ENCODE assay signal across 32 cellular contexts in genomic region chr18:13442451-13442850, GRCh38.
"Had no signal": no experiment of that assay in that cellular context is flagged by ENCODE, and none has a peak within 500 bp of the region (broad histone marks: within the 10 kb centered on the region; RNA-seq: fewer than 3 reads in every experiment).

No MANE protein-coding gene starts in this region.

- DNase-seq: activated CD4-positive, alpha-beta memory T cell treated with anti-CD3 and anti-CD28 coated beads for 36 hours; activated CD4-positive, alpha-beta T cell treated with anti-CD3 and anti-CD28 coated beads, Interleukin-2, amount 10 ng/mL, durations not matched to agents 24 days and 14 days; activated CD4-positive, CD25-positive, alpha-beta regulatory T cell treated with anti-CD3 and anti-CD28 coated beads, Interleukin-2, amount 50 U/mL, for 72 hours; activated CD8-positive, alpha-beta memory T cell treated with anti-CD3 and anti-CD28 coated beads, Interleukin-2, amount 50 U/mL, for 4 hours; activated naive CD4-positive, alpha-beta T cell; activated T-cell treated with anti-CD3 and anti-CD28 coated beads, Interleukin-2, amount 50 U/mL, for 72 hours; central memory CD4-positive, alpha-beta T cell; endodermal cell; foreskin keratinocyte; heart right ventricle; left ventricle myocardium inferior; mesendoderm; mucosa of descending colon; nephron progenitor cell; ovary; retina; stimulated activated CD4-positive, alpha-beta T cell treated with anti-CD3 and anti-CD28 coated beads, Interleukin-1b, Interleukin-23, amount 100 ng/mL, for 48 hours; stimulated activated CD4-positive, alpha-beta T cell treated with anti-CD3 and anti-CD28 coated beads, Interleukin-4, amount 100 ng/mL, for 4 hours; stimulated activated CD8-positive, alpha-beta memory T cell treated with anti-CD3 and anti-CD28 coated beads, Interleukin-4, amount 100 ng/mL, for 48 hours; stimulated activated naive CD8-positive, alpha-beta T cell treated with anti-CD3 and anti-CD28 coated beads, Interleukin-15, amount 100 ng/mL, for 72 hours; T-helper 9 cell; thyroid gland; upper lobe of left lung had no signal

- H3K27me3 ChIP-seq: breast epithelium, foreskin keratinocyte, heart right ventricle, ovary, thyroid gland, upper lobe of left lung had no signal

- H3K9me3 ChIP-seq: breast epithelium, heart right ventricle, left ventricle myocardium inferior, mucosa of descending colon, ovary, prostate gland, thyroid gland, upper lobe of left lung had no signal

- H3K9me3 Mint-ChIP-seq: activated CD4-positive, alpha-beta memory T cell treated with anti-CD3 and anti-CD28 coated beads for 36 hours; activated CD4-positive, alpha-beta T cell treated with anti-CD3 and anti-CD28 coated beads, Interleukin-2, amount 10 ng/mL, durations not matched to agents 24 days and 14 days; activated naive CD4-positive, alpha-beta T cell treated with anti-CD3 and anti-CD28 coated beads, Interleukin-2, amount 50 U/mL, for 72 hours; activated T-cell treated with anti-CD3 and anti-CD28 coated beads, Interleukin-2, amount 50 U/mL, for 72 hours; dendritic cell treated with granulocyte-macrophage colony-stimulating factor and Interleukin-4, amounts not matched to agents 40 ng/mL and 50 ng/mL, for 4 days; endodermal cell; nephron progenitor cell; stimulated activated memory B cell treated with anti-CD40 and anti-IgM and Interleukin-4, amounts not matched to agents 10 μg/mL and 1 μg/mL and 100 μg/mL, for 72 hours; stimulated activated naive CD8-positive, alpha-beta T cell treated with anti-CD3 and anti-CD28 coated beads, Interleukin-15, amount 100 ng/mL, for 72 hours had no signal

- H3K27ac Mint-ChIP-seq: activated CD4-positive, alpha-beta memory T cell treated with anti-CD3 and anti-CD28 coated beads for 36 hours; activated CD4-positive, alpha-beta T cell treated with anti-CD3 and anti-CD28 coated beads, Interleukin-2, amount 10 ng/mL, durations not matched to agents 24 days and 14 days; activated naive CD4-positive, alpha-beta T cell treated with anti-CD3 and anti-CD28 coated beads, Interleukin-2, amount 50 U/mL, for 72 hours; activated T-cell treated with anti-CD3 and anti-CD28 coated beads, Interleukin-2, amount 50 U/mL, for 72 hours; dendritic cell treated with granulocyte-macrophage colony-stimulating factor and Interleukin-4, amounts not matched to agents 40 ng/mL and 50 ng/mL, for 4 days; endodermal cell; stimulated activated memory B cell treated with anti-CD40 and anti-IgM and Interleukin-4, amounts not matched to agents 10 μg/mL and 1 μg/mL and 100 μg/mL, for 72 hours; stimulated activated naive CD8-positive, alpha-beta T cell treated with anti-CD3 and anti-CD28 coated beads, Interleukin-15, amount 100 ng/mL, for 72 hours had no signal

- H3K36me3 Mint-ChIP-seq: activated CD4-positive, alpha-beta memory T cell treated with anti-CD3 and anti-CD28 coated beads for 36 hours; stimulated activated memory B cell treated with anti-CD40 and anti-IgM and Interleukin-4, amounts not matched to agents 10 μg/mL and 1 μg/mL and 100 μg/mL, for 72 hours had no signal

- H3K4me3 Mint-ChIP-seq: activated CD4-positive, alpha-beta memory T cell treated with anti-CD3 and anti-CD28 coated beads for 36 hours; activated CD4-positive, alpha-beta T cell treated with anti-CD3 and anti-CD28 coated beads, Interleukin-2, amount 10 ng/mL, durations not matched to agents 24 days and 14 days; activated T-cell treated with anti-CD3 and anti-CD28 coated beads, Interleukin-2, amount 50 U/mL, for 72 hours; dendritic cell treated with granulocyte-macrophage colony-stimulating factor and Interleukin-4, amounts not matched to agents 40 ng/mL and 50 ng/mL, for 4 days; endodermal cell; nephron progenitor cell; stimulated activated memory B cell treated with anti-CD40 and anti-IgM and Interleukin-4, amounts not matched to agents 10 μg/mL and 1 μg/mL and 100 μg/mL, for 72 hours; stimulated activated naive CD8-positive, alpha-beta T cell treated with anti-CD3 and anti-CD28 coated beads, Interleukin-15, amount 100 ng/mL, for 72 hours had no signal

- H3K4me3 ChIP-seq: breast epithelium, heart right ventricle, left ventricle myocardium inferior, lung, mucosa of descending colon, ovary, prostate gland, smooth muscle cell, thyroid gland, upper lobe of left lung had no signal

- H3K36me3 ChIP-seq: breast epithelium, heart right ventricle, ovary, prostate gland, thyroid gland, upper lobe of left lung had no signal

- H3K4me1 ChIP-seq: foreskin keratinocyte, prostate gland had no signal

- H3K27me3 Mint-ChIP-seq: activated CD4-positive, alpha-beta memory T cell treated with anti-CD3 and anti-CD28 coated beads for 36 hours; activated CD4-positive, alpha-beta T cell treated with anti-CD3 and anti-CD28 coated beads, Interleukin-2, amount 10 ng/mL, durations not matched to agents 24 days and 14 days; dendritic cell treated with granulocyte-macrophage colony-stimulating factor and Interleukin-4, amounts not matched to agents 40 ng/mL and 50 ng/mL, for 4 days; stimulated activated naive CD8-positive, alpha-beta T cell treated with anti-CD3 and anti-CD28 coated beads, Interleukin-15, amount 100 ng/mL, for 72 hours had no signal

- ATAC-seq: activated naive CD4-positive, alpha-beta T cell treated with anti-CD3 and anti-CD28 coated beads, Interleukin-2, amount 50 U/mL, for 72 hours; activated T-cell treated with anti-CD3 and anti-CD28 coated beads, Interleukin-2, amount 50 U/mL, for 72 hours; esophagus mucosa; foreskin keratinocyte; heart right ventricle; mucosa of descending colon; stimulated activated memory B cell treated with anti-CD40 and anti-IgM and Interleukin-4, amounts not matched to agents 10 μg/mL and 1 μg/mL and 100 μg/mL, for 72 hours; stimulated activated naive CD8-positive, alpha-beta T cell treated with anti-CD3 and anti-CD28 coated beads, Interleukin-15, amount 100 ng/mL, for 72 hours had no signal

- H3K4me2 ChIP-seq: smooth muscle cell had no signal

- H3K27ac ChIP-seq: breast epithelium, foreskin keratinocyte, heart right ventricle, left ventricle myocardium inferior, ovary, prostate gland, thyroid gland, upper lobe of left lung, VCaP had no signal
